In the genomic region with DNA sequence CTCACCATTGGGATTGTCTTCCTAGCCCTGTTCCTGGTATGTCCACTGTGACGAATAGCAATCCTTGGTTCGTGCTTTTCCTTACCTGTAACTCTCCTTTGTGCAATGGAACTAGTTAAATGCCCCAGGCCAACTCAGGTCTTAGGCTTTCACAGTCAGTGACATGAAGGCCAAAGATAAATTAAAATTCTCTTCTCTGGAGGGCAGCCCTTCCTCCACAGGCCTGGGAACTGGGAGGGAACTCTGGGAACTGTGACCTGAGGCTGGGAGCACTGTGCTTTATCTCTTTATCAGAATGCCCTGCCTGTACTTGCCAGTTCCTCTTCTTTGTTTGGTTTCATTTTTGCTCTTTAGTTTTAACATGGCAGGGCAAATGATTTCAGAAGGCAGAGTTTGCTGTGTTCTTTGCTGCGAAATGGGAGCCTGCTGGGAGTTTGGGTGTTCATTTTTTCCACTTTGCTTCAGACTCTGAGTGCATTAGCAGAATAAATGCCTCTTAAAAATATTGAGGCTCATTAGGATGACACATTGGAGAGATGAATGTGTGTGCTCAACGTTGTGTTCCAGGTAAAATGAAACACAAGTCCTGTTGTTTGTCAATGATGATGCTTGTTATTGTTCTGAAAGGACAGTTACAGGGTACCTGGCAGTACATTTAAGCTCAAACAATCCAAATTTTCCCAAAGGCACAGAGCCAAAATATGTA, we compare ENCODE assay signal across 10 cellular contexts.
A peak's percentile ranks its signal among the peaks of the same experiment; 100 is the strongest.
DNase-seq lines count a peak whose midpoint lies in the region; ATAC-seq and TF ChIP-seq lines count a peak whose summit lies in the region.
"Had no signal": no experiment of that assay in that cellular context is flagged by ENCODE, and none has a peak within 500 bp of the region (broad histone marks: within the 10 kb centered on the region; RNA-seq: fewer than 3 reads in every experiment).

No MANE protein-coding gene starts in this region.

- H3K9ac ChIP-seq in SK-N-SH = peak overlapping the region; percentile 14; the same call in 1 of the 2 replicates

- H3K9me2 ChIP-seq in SK-N-SH = no peaks in the 10 kb centered on the region

- no peaks in the 10 kb centered on the region; the same call in 1 of the 2 replicates for H3K9me3 ChIP-seq in SK-N-SH

- H3K9me3 Mint-ChIP-seq in osteocyte (ENCODE audit: unreplicated experiment) = peaks cover 9% of the 10 kb centered on the region

- peak overlapping the region; percentile 36; the same call in 1 of the 2 replicates for H3K4me2 ChIP-seq in SK-N-SH

- H3K27ac Mint-ChIP-seq in osteocyte (ENCODE audit: unreplicated experiment) = peak overlapping the region; percentile 3

- CTCF ChIA-PET in SK-N-SH (lab: Yijun Ruan, JAX) = no interaction called here

- POLR2A ChIA-PET in SK-N-SH (lab: Yijun Ruan, JAX) = no interaction called here

- no peaks in the 10 kb centered on the region for H4K20me1 ChIP-seq in SK-N-SH (ENCODE audit: insufficient read depth)

- H3K4me1 Mint-ChIP-seq in osteocyte (ENCODE audit: unreplicated experiment) = peaks cover 23% of the 10 kb centered on the region

- no peak for TF ChIP-seq CTCF in SK-N-SH (IDR thresholded peaks at IDR 0.05)
- no peak for TF ChIP-seq CTCF in osteocyte (IDR thresholded peaks at IDR 0.05)

- H3K36me3 Mint-ChIP-seq in osteocyte (ENCODE audit: unreplicated experiment) = peaks cover 2% of the 10 kb centered on the region

- TF ChIP-seq EP300 in SK-N-SH (IDR thresholded peaks at IDR 0.05; ENCODE audit: borderline replicate concordance in 1 of 2, low read depth in 1 of 2, low read length in 1 of 2) = no peak

- TF ChIP-seq RAD21 in SK-N-SH (IDR thresholded peaks at IDR 0.05; ENCODE audit: low read length) = no peak

- no peak overlapping the region for H3K4me3 Mint-ChIP-seq in osteocyte (ENCODE audit: unreplicated experiment)

- ATAC-seq in GM19324 (IDR thresholded peaks at IDR 0.05; ENCODE audit: low FRiP score, unreplicated experiment) = peak; percentile 92
- ATAC-seq in HG03025 (IDR thresholded peaks at IDR 0.05; ENCODE audit: low FRiP score, unreplicated experiment) = peak; percentile 84
- no peak for ATAC-seq in GM18861 (IDR thresholded peaks at IDR 0.05; ENCODE audit: unreplicated experiment)
- no peak for ATAC-seq in HG03139 (IDR thresholded peaks at IDR 0.05; ENCODE audit: unreplicated experiment)

- no peak overlapping the region for H3K4me3 ChIP-seq in SK-N-SH (ENCODE audit: low read depth in 2 of 2, low read length in 1 of 2)
- H3K4me3 ChIP-seq: heart right ventricle had no signal

- no peaks in the 10 kb centered on the region for H3K36me3 ChIP-seq in SK-N-SH (replicated peaks in 1 of 2; ENCODE audit: control insufficient read depth in 1 of 2, insufficient read depth in 2 of 2, low read length in 1 of 2)
- H3K36me3 ChIP-seq: heart right ventricle had no signal

- H3F3A ChIP-seq in SK-N-SH (replicated peaks; ENCODE audit: insufficient read depth) = peaks cover 19% of the 10 kb centered on the region

- H2AFZ ChIP-seq in SK-N-SH (ENCODE audit: low read depth) = peak overlapping the region; percentile 69

- H3K27me3 ChIP-seq in SK-N-SH (ENCODE audit: insufficient read depth) = no peaks in the 10 kb centered on the region
- H3K27me3 ChIP-seq: heart right ventricle had no signal

- WGBS in SK-N-SH (ENCODE audit: low lambda C conversion rate) = 66% methylated on average over 4 of the region's 4 CpGs

- peak overlapping the region; percentile 48 to 55 for H3K27ac ChIP-seq in SK-N-SH (ENCODE audit: low read depth in 2 of 2, low read length in 1 of 2)
- H3K27ac ChIP-seq: heart right ventricle had no signal

- DNase-seq in SK-N-SH = peak; percentile 20
- DNase-seq in osteocyte (ENCODE audit: extremely low spot score, unreplicated experiment) = no peak
- no peak for DNase-seq in DMS153 treated with DMSO at 0.1 percent for 48 hours (lab: John Stamatoyannopoulos, UW; ENCODE audit: unreplicated experiment)
- DNase-seq: activated CD4-positive, alpha-beta T cell treated with anti-CD3 and anti-CD28 coated beads, Interleukin-2, amount 50 U/mL, for 4 hours; heart right ventricle; NCI-H774 had no signal

- H3K4me1 ChIP-seq in SK-N-SH (ENCODE audit: control insufficient read depth in 1 of 2, insufficient read depth in 2 of 2, low read depth in 1 of 2, low read length in 1 of 2) = peaks cover 8 to 18% of the 10 kb centered on the region in 2 experiments; a peak in 3 of 4 replicates

- no peaks in the 10 kb centered on the region for H3K79me2 ChIP-seq in SK-N-SH (ENCODE audit: insufficient read depth)

- no peaks in the 10 kb centered on the region for H3K27me3 Mint-ChIP-seq in osteocyte (ENCODE audit: unreplicated experiment)

TF ChIP-seq in SK-N-SH, 30 proteins besides CTCF, POLR2A, EP300 and RAD21:
- no peak for TF ChIP-seq TEAD4 (IDR thresholded peaks at IDR 0.05; ENCODE audit: borderline replicate concordance, insufficient read depth)
- peak; percentile 29; the same call in 1 of the 2 replicates for TF ChIP-seq GATA2 (CRISPR knock-in tag; IDR thresholded peaks at IDR 0.05)

Comparison
In these comparisons a context has a peak if more than half of its experiments do, and no peak if none do; other contexts are left out.
1. ATAC-seq: peak in GM19324 (single experiment) and HG03025 (single experiment); none in GM18861 (single experiment) and HG03139 (single experiment).